Comparison of ENCODE assay signal across 8 cellular contexts in genomic region chr6:27478706-27479318, GRCh38. TPM values are rescaled to one million over a fixed set of nuclear protein-coding genes. Genes with fewer than 3 reads are reported as not detected.
DNase-seq lines count a peak whose midpoint lies in the region; ATAC-seq and TF ChIP-seq lines count a peak whose summit lies in the region.

No MANE protein-coding gene starts in this region.

- no peak overlapping the region for H3K27ac Mint-ChIP-seq in H9

- TF ChIP-seq POLR2A in gastroesophageal sphincter (IDR thresholded peaks at IDR 0.05): peak in 1 of 2 donors; percentile 20
- TF ChIP-seq POLR2A in suprapubic skin (IDR thresholded peaks at IDR 0.05): no peak

- no peaks in the 10 kb centered on the region for H3K36me3 ChIP-seq in Loucy (ENCODE audit: insufficient read depth, low read length)
- no peaks in the 10 kb centered on the region for H3K36me3 ChIP-seq in gastroesophageal sphincter
- no peaks in the 10 kb centered on the region for H3K36me3 ChIP-seq in suprapubic skin

- no peak overlapping the region for H2BK20ac ChIP-seq in H9 (ENCODE audit: low read depth, low read length, poor library complexity, severe bottlenecking)

- H4K5ac ChIP-seq in H9 (ENCODE audit: insufficient read length, low read depth, low read length): no peak overlapping the region

- peak overlapping the region; percentile 100 for H2AFZ ChIP-seq in H9 (ENCODE audit: low read length)
- peak overlapping the region; percentile 99 for H2AFZ ChIP-seq in Loucy (ENCODE audit: low read length)

- TF ChIP-seq EP300 in gastroesophageal sphincter (IDR thresholded peaks at IDR 0.05): no peak
- TF ChIP-seq EP300 in suprapubic skin (IDR thresholded peaks at IDR 0.05): no peak

- TF ChIP-seq CTCF in H9 (conservative IDR thresholded peaks at IDR 0.05) (no peak), Loucy (conservative IDR thresholded peaks at IDR 0.05; ENCODE audit: low read length) (no peak), gastroesophageal sphincter (IDR thresholded peaks at IDR 0.05) (no peak), suprapubic skin (IDR thresholded peaks at IDR 0.05) (no peak)

- H3K23me2 ChIP-seq in H9 (ENCODE audit: insufficient read length, low read depth, low read length, poor library complexity, severe bottlenecking): peaks cover 8% of the 10 kb centered on the region

- H3K4me3 ChIP-seq in Loucy (ENCODE audit: low read length, poor library complexity, severe bottlenecking) (peak overlapping the region; percentile 91), gastroesophageal sphincter (peak overlapping the region; percentile 57 to 100), suprapubic skin (peak overlapping the region; percentile 85)

- DNase-seq in EL (peak; percentile 92), H9 (peak; percentile 87), SHP77 treated with DMSO at 0.1 percent for 48 hours (lab: John Stamatoyannopoulos, UW) (peak; percentile 43), nucleus accumbens (lab: John Stamatoyannopoulos, UW) (peak; percentile 30 to 94 (median 80)), suprapubic skin (ENCODE audit: low spot score in 2 of 2) (peak; percentile 91 to 93)
- DNase-seq in activated naive CD4-positive, alpha-beta T cell treated with Interleukin-2 at 50 U/mL for 16 hours: peak; percentile 85

- no peak overlapping the region for H3K56ac ChIP-seq in H9 (ENCODE audit: insufficient read length, low read depth, low read length)

- H2BK5ac ChIP-seq in H9 (ENCODE audit: insufficient read length, low read length): no peak overlapping the region

- no peak overlapping the region for H2BK15ac ChIP-seq in H9 (ENCODE audit: low read depth, low read length)

- peaks cover 2% of the 10 kb centered on the region; the same call in 1 of the 2 replicates for H3K4me1 ChIP-seq in H9 (ENCODE audit: insufficient read depth, low read length)
- peaks cover 18% of the 10 kb centered on the region for H3K4me1 ChIP-seq in Loucy (ENCODE audit: insufficient read depth, low read length, poor library complexity, severe bottlenecking)
- peaks cover 4 to 9% (median 5%) of the 10 kb centered on the region in 3 donors for H3K4me1 ChIP-seq in gastroesophageal sphincter
- H3K4me1 ChIP-seq in suprapubic skin: peaks cover 17% of the 10 kb centered on the region

- H4K20me1 ChIP-seq in H9 (ENCODE audit: control insufficient read depth, insufficient read depth, insufficient read length) (no peaks in the 10 kb centered on the region), Loucy (ENCODE audit: insufficient read depth, low read length, poor library complexity, severe bottlenecking) (no peaks in the 10 kb centered on the region)

- H3K9me3 ChIP-seq in H9 (ENCODE audit: control insufficient read depth, low read depth, low read length) (no peaks in the 10 kb centered on the region), Loucy (ENCODE audit: insufficient read depth, low read depth, low read length) (no peaks in the 10 kb centered on the region), gastroesophageal sphincter (no peaks in the 10 kb centered on the region), suprapubic skin (no peaks in the 10 kb centered on the region)

- no peak overlapping the region for H2BK120ac ChIP-seq in H9 (ENCODE audit: low read depth, low read length, poor library complexity, severe bottlenecking)

- H3K4me3 Mint-ChIP-seq in H9: no peak overlapping the region

- no peak overlapping the region for H2AK5ac ChIP-seq in H9 (ENCODE audit: insufficient read length, low read length)

- no peaks in the 10 kb centered on the region for H3K79me2 ChIP-seq in H9 (ENCODE audit: insufficient read depth, low read length)
- H3K79me2 ChIP-seq in Loucy (ENCODE audit: insufficient read depth, low read length): no peaks in the 10 kb centered on the region

- H3K79me1 ChIP-seq in H9 (ENCODE audit: insufficient read depth, low read depth, low read length, poor library complexity, severe bottlenecking): no peaks in the 10 kb centered on the region

- ATAC-seq in gastroesophageal sphincter: peak; percentile 87

- H3K27me3 Mint-ChIP-seq in H9 (ENCODE audit: low read depth): peaks cover 7% of the 10 kb centered on the region

- H3K4me2 ChIP-seq in H9 (ENCODE audit: insufficient read depth, insufficient read length, low read length) (peak overlapping the region; percentile 91), Loucy (ENCODE audit: low read depth, low read length, poor library complexity, severe bottlenecking) (peak overlapping the region; percentile 86)

- H3K23ac ChIP-seq in H9 (ENCODE audit: insufficient read length, low read depth, low read length): no peak overlapping the region

- H4K91ac ChIP-seq in H9 (ENCODE audit: insufficient read length, low read depth, low read length): no peak overlapping the region

- H3K9me3 Mint-ChIP-seq in H9: peaks cover 2 to 6% of the 10 kb centered on the region in 2 experiments; a peak in 3 of 5 replicates

- no peak overlapping the region for H3K4ac ChIP-seq in H9 (ENCODE audit: low read depth, low read length)

- no peaks in the 10 kb centered on the region; the same call in 1 of the 2 replicates for H3K27me3 ChIP-seq in H9 (ENCODE audit: insufficient read depth, low read length)
- no peaks in the 10 kb centered on the region for H3K27me3 ChIP-seq in Loucy (ENCODE audit: insufficient read depth, low read length, poor library complexity, severe bottlenecking)
- no peaks in the 10 kb centered on the region for H3K27me3 ChIP-seq in gastroesophageal sphincter
- H3K27me3 ChIP-seq in suprapubic skin: no peaks in the 10 kb centered on the region

- H3K36me3 Mint-ChIP-seq in H9 (ENCODE audit: insufficient read depth in 1 of 3, low read depth in 3 of 3): no peaks in the 10 kb centered on the region

- H3K27ac ChIP-seq in H9 (ENCODE audit: insufficient read length, low read depth, low read length): peak overlapping the region; percentile 2
- peak overlapping the region; percentile 90 to 100 (median 94) for H3K27ac ChIP-seq in gastroesophageal sphincter
- H3K27ac ChIP-seq in suprapubic skin: peak overlapping the region; percentile 96

- H3K4me1 Mint-ChIP-seq in H9: peaks cover 10 to 13% of the 10 kb centered on the region in 2 experiments

- H3K9ac ChIP-seq in H9 (ENCODE audit: extremely low read depth, insufficient read length, low read length) (peak overlapping the region; percentile 44), Loucy (ENCODE audit: low read depth, low read length, poor library complexity, severe bottlenecking) (peak overlapping the region; percentile 96)

- no CpG with 5 or more reads among the region's 28 CpGs for WGBS in H9 (ENCODE audit: extremely low coverage, insufficient read length, low lambda C conversion rate)
- WGBS in gastroesophageal sphincter (ENCODE audit: low coverage in 1 of 2), 2 donors: 0% methylated on average over 28 of the region's 28 CpGs
- 0% methylated on average over 28 of the region's 28 CpGs for WGBS in suprapubic skin

- H3K14ac ChIP-seq in H9 (ENCODE audit: insufficient read depth, low read length): no peak overlapping the region

- H4K8ac ChIP-seq in H9 (replicated peaks; ENCODE audit: insufficient read length, low read depth, low read length): no peak overlapping the region

- H3T11ph ChIP-seq in H9 (ENCODE audit: low read length): no peak overlapping the region

- peak overlapping the region; percentile 14 for H3K18ac ChIP-seq in H9 (ENCODE audit: insufficient read length, low read depth, low read length)

- H2BK12ac ChIP-seq in H9 (ENCODE audit: insufficient read length, low read depth, low read length): no peak overlapping the region

- H3F3A ChIP-seq in Loucy (ENCODE audit: low read depth): peaks cover 5% of the 10 kb centered on the region; the same call in 1 of the 2 replicates

- no peaks in the 10 kb centered on the region for H3K9me2 ChIP-seq in Loucy (replicated peaks; ENCODE audit: low read depth, low read length)

RNA-seq across cellular contexts. Expression of gene ZNF184, which starts 5.9 kb away (rescaled TPM):
- total RNA-seq in H9 (2021): 6.3 and 6.5 TPM in 2 replicates
- 1 to 10 TPM; 5.0 to 9.0 (median 8.5) TPM for total RNA-seq in gastroesophageal sphincter
- 10 to 100 TPM in 2 of 4 donors, 1 to 10 TPM in 2; 6.3 to 14.2 (median 10.5) TPM for total RNA-seq in suprapubic skin

Comparison
In these comparisons a context has a peak if more than half of its experiments do, and no peak if none do; other contexts are left out.
1. Peak in every context shown above with its lines: DNase-seq, ATAC-seq, H3K4me3 ChIP-seq and H3K27ac ChIP-seq.
2. H3K27ac ChIP-seq: peak in every context shown above with its lines; median percentile 96 in suprapubic skin; 94 in gastroesophageal sphincter; 2 in H9.